In genomic region chr9:23651051-23651450, GRCh38 we compare ENCODE assay signal across 29 cellular contexts.
"Had no signal": no experiment of that assay in that cellular context is flagged by ENCODE, and none has a peak within 500 bp of the region (broad histone marks: within the 10 kb centered on the region; RNA-seq: fewer than 3 reads in every experiment).

No MANE protein-coding gene starts in this region.

- DNase-seq: stimulated activated CD4-positive, alpha-beta T cell treated with anti-CD3 and anti-CD28 coated beads, Interleukin-2, amount 100 ng/mL, for 48 hours; stimulated activated CD4-positive, alpha-beta T cell treated with anti-CD3 and anti-CD28 coated beads, Interleukin-4, amount 100 ng/mL, for 1 hour; stimulated activated CD4-positive, alpha-beta T cell treated with anti-CD3 and anti-CD28 coated beads, Interleukin-4, amount 100 ng/mL, for 24 hours; stimulated activated CD4-positive, alpha-beta T cell treated with anti-CD3 and anti-CD28 coated beads, Interleukin-4, amount 100 ng/mL, for 4 hours; stimulated activated CD8-positive, alpha-beta memory T cell treated with anti-CD3 and anti-CD28 coated beads, Interleukin-4, amount 100 ng/mL, for 48 hours; stimulated activated naive B cell treated with anti-CD40 and anti-IgM and Interleukin-4, amounts not matched to agents 10 μg/mL and 1 μg/mL and 100 μg/mL, for 72 hours; stimulated activated naive CD4-positive, alpha-beta T cell; stimulated activated naive CD4-positive, alpha-beta T cell treated with Interleukin-2 at 50 U/mL for 16 hours; stimulated activated naive CD8-positive, alpha-beta T cell treated with anti-CD3 and anti-CD28 coated beads, Interleukin-15, amount 100 ng/mL, for 72 hours; stimulated activated naive CD8-positive, alpha-beta T cell treated with anti-CD3 and anti-CD28 coated beads, Interleukin-15, Interleukin-2, amounts not matched to agents 100 U/mL and 50 U/mL, for 24 hours; stomach; substantia nigra; testis; thyroid gland; tibial artery; transverse colon; trophoblast cell; upper lobe of left lung; upper lobe of right lung; uterus had no signal

- H3K27ac Mint-ChIP-seq: stimulated activated effector memory CD8-positive, alpha-beta T cell treated with anti-CD3 and anti-CD28 coated beads, Interleukin-12 subunit alpha, Interleukin-12 subunit beta, amount 100 ng/mL, for 72 hours; stimulated activated memory B cell treated with anti-CD40 and anti-IgM and Interleukin-4, amounts not matched to agents 10 μg/mL and 1 μg/mL and 100 μg/mL, for 72 hours; stimulated activated naive B cell treated with anti-CD40 and anti-IgM and Interleukin-4, amounts not matched to agents 10 μg/mL and 1 μg/mL and 100 μg/mL, for 72 hours; stimulated activated naive CD8-positive, alpha-beta T cell treated with anti-CD3 and anti-CD28 coated beads, Interleukin-15, amount 100 ng/mL, for 72 hours; stimulated activated naive CD8-positive, alpha-beta T cell treated with anti-CD3 and anti-CD28 coated beads, Interleukin-15, Interleukin-2, amounts not matched to agents 100 ng/mL and 50 ng/mL, for 24 hours; type B pancreatic cell had no signal

- ATAC-seq: stimulated activated effector memory CD8-positive, alpha-beta T cell treated with anti-CD3 and anti-CD28 coated beads, Interleukin-12 subunit alpha, Interleukin-12 subunit beta, amount 100 ng/mL, for 72 hours; stimulated activated memory B cell treated with anti-CD40 and anti-IgM and Interleukin-4, amounts not matched to agents 10 μg/mL and 1 μg/mL and 100 μg/mL, for 72 hours; stimulated activated naive B cell treated with anti-CD40 and anti-IgM and Interleukin-4, amounts not matched to agents 10 μg/mL and 1 μg/mL and 100 μg/mL, for 72 hours; stimulated activated naive CD8-positive, alpha-beta T cell treated with anti-CD3 and anti-CD28 coated beads, Interleukin-15, amount 100 ng/mL, for 72 hours; stimulated activated naive CD8-positive, alpha-beta T cell treated with anti-CD3 and anti-CD28 coated beads, Interleukin-15, Interleukin-2, amounts not matched to agents 100 U/mL and 50 U/mL, for 24 hours; upper lobe of right lung had no signal

- FAIRE-seq: urothelium cell line had no signal

- H3K4me3 Mint-ChIP-seq: stimulated activated effector memory CD8-positive, alpha-beta T cell treated with anti-CD3 and anti-CD28 coated beads, Interleukin-12 subunit alpha, Interleukin-12 subunit beta, amount 100 ng/mL, for 72 hours; stimulated activated memory B cell treated with anti-CD40 and anti-IgM and Interleukin-4, amounts not matched to agents 10 μg/mL and 1 μg/mL and 100 μg/mL, for 72 hours; stimulated activated naive B cell treated with anti-CD40 and anti-IgM and Interleukin-4, amounts not matched to agents 10 μg/mL and 1 μg/mL and 100 μg/mL, for 72 hours; stimulated activated naive CD8-positive, alpha-beta T cell treated with anti-CD3 and anti-CD28 coated beads, Interleukin-15, amount 100 ng/mL, for 72 hours; stimulated activated naive CD8-positive, alpha-beta T cell treated with anti-CD3 and anti-CD28 coated beads, Interleukin-15, Interleukin-2, amounts not matched to agents 100 ng/mL and 50 ng/mL, for 24 hours; type B pancreatic cell had no signal

- H3K36me3 Mint-ChIP-seq: stimulated activated effector memory CD8-positive, alpha-beta T cell treated with anti-CD3 and anti-CD28 coated beads, Interleukin-12 subunit alpha, Interleukin-12 subunit beta, amount 100 ng/mL, for 72 hours; stimulated activated memory B cell treated with anti-CD40 and anti-IgM and Interleukin-4, amounts not matched to agents 10 μg/mL and 1 μg/mL and 100 μg/mL, for 72 hours; stimulated activated naive B cell treated with anti-CD40 and anti-IgM and Interleukin-4, amounts not matched to agents 10 μg/mL and 1 μg/mL and 100 μg/mL, for 72 hours; type B pancreatic cell had no signal

- H3K4me1 ChIP-seq: stomach, suprapubic skin, testis, thyroid gland, tibial artery, tibial nerve, transverse colon, upper lobe of left lung, upper lobe of right lung, uterus, vagina had no signal

- H3K27me3 ChIP-seq: stomach, suprapubic skin, testis, thyroid gland, tibial artery, tibial nerve, transverse colon, upper lobe of left lung, upper lobe of right lung, uterus, vagina had no signal

- H3K36me3 ChIP-seq: stomach, suprapubic skin, thoracic aorta, thyroid gland, tibial artery, tibial nerve, transverse colon, upper lobe of left lung, upper lobe of right lung, uterus, vagina had no signal

- H3K27me3 Mint-ChIP-seq: stimulated activated memory B cell treated with anti-CD40 and anti-IgM and Interleukin-4, amounts not matched to agents 10 μg/mL and 1 μg/mL and 100 μg/mL, for 72 hours; stimulated activated naive B cell treated with anti-CD40 and anti-IgM and Interleukin-4, amounts not matched to agents 10 μg/mL and 1 μg/mL and 100 μg/mL, for 72 hours; stimulated activated naive CD8-positive, alpha-beta T cell treated with anti-CD3 and anti-CD28 coated beads, Interleukin-15, amount 100 ng/mL, for 72 hours; stimulated activated naive CD8-positive, alpha-beta T cell treated with anti-CD3 and anti-CD28 coated beads, Interleukin-15, Interleukin-2, amounts not matched to agents 100 ng/mL and 50 ng/mL, for 24 hours; type B pancreatic cell had no signal

- H3K9me3 Mint-ChIP-seq: type B pancreatic cell had no signal

- H3K27ac ChIP-seq: stomach, suprapubic skin, testis, thoracic aorta, thyroid gland, tibial artery, tibial nerve, transverse colon, upper lobe of left lung, upper lobe of right lung, uterus, vagina had no signal

- H3K4me3 ChIP-seq: stomach, suprapubic skin, testis, thoracic aorta, thyroid gland, tibial artery, tibial nerve, transverse colon, upper lobe of left lung, upper lobe of right lung, uterus, vagina had no signal

- H3K9me3 ChIP-seq: suprapubic skin, testis, thoracic aorta, thyroid gland, tibial artery, tibial nerve, transverse colon, upper lobe of left lung, upper lobe of right lung, uterus, vagina had no signal

- H3K4me1 Mint-ChIP-seq: stimulated activated effector memory CD8-positive, alpha-beta T cell treated with anti-CD3 and anti-CD28 coated beads, Interleukin-12 subunit alpha, Interleukin-12 subunit beta, amount 100 ng/mL, for 72 hours; stimulated activated memory B cell treated with anti-CD40 and anti-IgM and Interleukin-4, amounts not matched to agents 10 μg/mL and 1 μg/mL and 100 μg/mL, for 72 hours; stimulated activated naive B cell treated with anti-CD40 and anti-IgM and Interleukin-4, amounts not matched to agents 10 μg/mL and 1 μg/mL and 100 μg/mL, for 72 hours; stimulated activated naive CD8-positive, alpha-beta T cell treated with anti-CD3 and anti-CD28 coated beads, Interleukin-15, amount 100 ng/mL, for 72 hours had no signal
